In genomic region chr5:72307968-72308852, GRCh38 we compare ENCODE assay signal across 1 cellular context.
TF ChIP-seq lines count a peak whose summit lies in the region.

No MANE protein-coding gene starts in this region.

TF ChIP-seq in K562, 482 proteins besides CTCF, POLR2A, EP300 and RAD21 (continued from another document and continues in another):
- TF ChIP-seq AFF1 (IDR thresholded peaks at IDR 0.05; ENCODE audit: low read depth in 1 of 2, partially characterized antibody in 2 of 2) (peak in 1 of 2 experiments; percentile 42), TRIM25 (IDR thresholded peaks at IDR 0.05; ENCODE audit: borderline replicate concordance) (no peak), REST (CRISPR knock-in tag; IDR thresholded peaks at IDR 0.05; ENCODE audit: low read depth) (no peak), BACH1 (tag; IDR thresholded peaks at IDR 0.05) (no peak), NR1H2 (CRISPR knock-in tag; IDR thresholded peaks at IDR 0.05) (no peak; the same call in 1 of the 2 replicates), ZNF668 (CRISPR knock-in tag; IDR thresholded peaks at IDR 0.05) (no peak), USF1 (CRISPR knock-in tag; IDR thresholded peaks at IDR 0.05) (peak; percentile 58; the same call in 1 of the 2 replicates), TAF7 (tag; IDR thresholded peaks at IDR 0.05) (peak; percentile 84), BRCA1 (IDR thresholded peaks at IDR 0.05) (no peak), BRCA1 (CRISPR knock-in tag; IDR thresholded peaks at IDR 0.05) (no peak), ZNF77 (CRISPR knock-in tag; IDR thresholded peaks at IDR 0.05) (no peak), BRD4 (IDR thresholded peaks at IDR 0.05) (peak; percentile 79; the same call in 1 of the 2 replicates), THAP12 (CRISPR knock-in tag; IDR thresholded peaks at IDR 0.05) (peak; percentile 61), RBM17 (IDR thresholded peaks at IDR 0.05; ENCODE audit: borderline replicate concordance, low read depth, low read length) (no peak), HMG20A (CRISPR knock-in tag; conservative IDR thresholded peaks at IDR 0.05) (no peak), E2F6 (IDR thresholded peaks at IDR 0.05; ENCODE audit: borderline replicate concordance in 1 of 2, extremely low read depth in 1 of 2, insufficient read depth in 1 of 2, insufficient read length in 1 of 2, low read depth in 1 of 2, low read length in 1 of 2, poor library complexity in 1 of 2, severe bottlenecking in 1 of 2) (peak; percentile 86 to 88), CREB1 (IDR thresholded peaks at IDR 0.05) (peak; percentile 38), CREB1 (CRISPR knock-in tag; IDR thresholded peaks at IDR 0.05) (peak; percentile 72), ASH1L (IDR thresholded peaks at IDR 0.05; ENCODE audit: borderline replicate concordance, low read depth, partially characterized antibody) (peak; percentile 63), ZNF395 (CRISPR knock-in tag; IDR thresholded peaks at IDR 0.05) (peak; percentile 61; the same call in 1 of the 2 replicates), CREB3L1 (IDR thresholded peaks at IDR 0.05; ENCODE audit: borderline replicate concordance, low read depth) (peak; percentile 64; the same call in 1 of the 2 replicates), ZHX1 (conservative IDR thresholded peaks at IDR 0.05; ENCODE audit: low read length) (no peak), ZNF75A (CRISPR knock-in tag; IDR thresholded peaks at IDR 0.05) (no peak), FOXK1 (CRISPR knock-in tag; IDR thresholded peaks at IDR 0.05; ENCODE audit: borderline replicate concordance) (0 out of 2 replicates have a peak, but pooled peaks have one; percentile 64), NELFE (IDR thresholded peaks at IDR 0.05; ENCODE audit: insufficient read depth, insufficient read length) (no peak), ZNF696 (CRISPR knock-in tag; conservative IDR thresholded peaks at IDR 0.05) (no peak), PML (IDR thresholded peaks at IDR 0.05; ENCODE audit: low read length) (peak; percentile 87), ZNF830 (CRISPR knock-in tag; IDR thresholded peaks at IDR 0.05) (peak; percentile 90; the same call in 1 of the 2 replicates), ZNF764 (CRISPR knock-in tag; IDR thresholded peaks at IDR 0.05; ENCODE audit: low read depth) (no peak), HOMEZ (CRISPR knock-in tag; IDR thresholded peaks at IDR 0.05) (no peak), RHOXF2B (CRISPR knock-in tag; conservative IDR thresholded peaks at IDR 0.05) (no peak)
